In genomic region chr1:72086394-72086793, GRCh38 we compare ENCODE assay signal across 30 cellular contexts.
"Had no signal": no experiment of that assay in that cellular context is flagged by ENCODE, and none has a peak within 500 bp of the region (broad histone marks: within the 10 kb centered on the region; RNA-seq: fewer than 3 reads in every experiment).

No MANE protein-coding gene starts in this region.

- FAIRE-seq: colon had no signal

- H3K9me3 ChIP-seq: adrenal gland, body of pancreas, esophagus muscularis mucosa, gastrocnemius medialis, heart left ventricle had no signal

- ATAC-seq: activated CD8-positive, alpha-beta memory T cell treated with anti-CD3 and anti-CD28 coated beads, Interleukin-2, amount 10 ng/mL, durations not matched to agents 7 days and 5 days; activated CD8-positive, alpha-beta T cell treated with anti-CD3 and anti-CD28 coated beads, Interleukin-2, amount 10 ng/mL, durations not matched to agents 7 days and 5 days; activated naive CD8-positive, alpha-beta T cell treated with anti-CD3 and anti-CD28 coated beads, Interleukin-2, amount 50 U/mL, for 24 hours; body of pancreas; effector memory CD8-positive, alpha-beta T cell; foreskin keratinocyte; gastrocnemius medialis; heart left ventricle had no signal

- H3K36me3 ChIP-seq: adrenal gland, esophagus muscularis mucosa, gastrocnemius medialis, heart left ventricle had no signal

- H3K4me1 ChIP-seq: adrenal gland, body of pancreas, esophagus muscularis mucosa, foreskin keratinocyte, gastrocnemius medialis, heart left ventricle had no signal

- H3K4me3 ChIP-seq: adrenal gland, body of pancreas, esophagus muscularis mucosa, gastrocnemius medialis, heart left ventricle had no signal

- H3K27ac ChIP-seq: adrenal gland, body of pancreas, esophagus muscularis mucosa, foreskin keratinocyte, gastrocnemius medialis, heart left ventricle had no signal

- H3K27me3 ChIP-seq: adrenal gland, body of pancreas, esophagus muscularis mucosa, foreskin keratinocyte, gastrocnemius medialis, heart left ventricle had no signal

- DNase-seq: activated CD4-positive, alpha-beta memory T cell treated with anti-CD3 and anti-CD28 coated beads for 36 hours; activated CD4-positive, alpha-beta T cell treated with anti-CD3 and anti-CD28 coated beads for 1 hour; activated CD4-positive, alpha-beta T cell treated with anti-CD3 and anti-CD28 coated beads for 4 hours; activated CD4-positive, alpha-beta T cell treated with anti-CD3 and anti-CD28 coated beads, Interleukin-2, amount 50 U/mL, for 1 hour; activated CD8-positive, alpha-beta memory T cell treated with anti-CD3 and anti-CD28 coated beads, Interleukin-2, amount 10 ng/mL, durations not matched to agents 7 days and 5 days; activated CD8-positive, alpha-beta memory T cell treated with anti-CD3 and anti-CD28 coated beads, Interleukin-2, amount 50 U/mL, for 4 hours; activated CD8-positive, alpha-beta T cell treated with anti-CD3 and anti-CD28 coated beads, Interleukin-2, amount 10 ng/mL, durations not matched to agents 7 days and 5 days; activated effector memory CD4-positive, alpha-beta T cell treated with anti-CD3 and anti-CD28 coated beads, Interleukin-2, amount 50 U/mL, for 16 hours; activated naive CD4-positive, alpha-beta T cell treated with anti-CD3 and anti-CD28 coated beads for 36 hours; activated naive CD8-positive, alpha-beta T cell treated with anti-CD3 and anti-CD28 coated beads for 36 hours; activated naive CD8-positive, alpha-beta T cell treated with anti-CD3 and anti-CD28 coated beads, Interleukin-2, amount 50 U/mL, for 24 hours; activated T-cell treated with anti-CD3 and anti-CD28 coated beads, Interleukin-2, amount 50 U/mL, for 1 hour; activated T-cell treated with anti-CD3 and anti-CD28 coated beads, Interleukin-2, amount 50 U/mL, for 48 hours; adrenal gland; amygdala; aorta; body of pancreas; caudate nucleus; cortex of kidney; dermis blood vessel endothelial cell; effector CD4-positive, alpha-beta T cell; effector memory CD8-positive, alpha-beta T cell; erythroblast; foreskin keratinocyte; gastrocnemius medialis; glutamatergic neuron; heart left ventricle; T-helper 2 cell had no signal
